Comparison of ENCODE assay signal across 22 cellular contexts in the genomic region with DNA sequence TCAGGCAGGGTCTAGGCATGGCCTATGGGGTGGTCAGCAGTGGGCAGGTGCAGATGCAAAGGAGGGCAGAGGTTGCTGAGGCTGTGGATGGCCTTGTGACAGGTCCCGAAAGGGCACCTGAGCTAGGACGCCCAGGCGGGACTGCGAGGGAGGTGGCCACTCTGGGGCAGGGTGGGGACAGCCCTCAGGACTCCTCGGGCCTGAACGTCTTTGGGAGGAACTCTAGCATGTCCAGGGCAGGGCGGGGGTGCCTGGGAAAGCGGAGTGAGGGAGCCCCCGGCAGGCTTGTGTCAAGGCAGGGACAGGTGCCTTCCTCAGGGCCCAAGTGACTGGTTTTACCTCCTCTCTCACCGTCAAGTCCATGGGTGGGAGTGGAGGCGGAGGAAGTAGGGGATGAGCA.
DNase-seq lines count a peak whose midpoint lies in the region; ATAC-seq, FAIRE-seq and TF ChIP-seq lines count a peak whose summit lies in the region.
"Had no signal": no experiment of that assay in that cellular context is flagged by ENCODE, and none has a peak within 500 bp of the region (broad histone marks: within the 10 kb centered on the region; RNA-seq: fewer than 3 reads in every experiment).

No MANE protein-coding gene starts in this region.

- BruUV-seq in HepG2 (replicated peaks; lab: Mats Ljungman, UMichigan), result no TSS peak

- H3K14ac ChIP-seq in H1 (ENCODE audit: insufficient read length), result no peak overlapping the region

- H3K4me2 ChIP-seq in H1 (ENCODE audit: insufficient read depth in 1 of 2, low read depth in 2 of 2, low read length in 2 of 2), result no peak overlapping the region
- H3K4me2 ChIP-seq in HepG2 (ENCODE audit: low read depth, low read length), result no peak overlapping the region

- H3K4me3 Mint-ChIP-seq in nephron progenitor cell (no peak overlapping the region), progenitor cell of endocrine pancreas (ENCODE audit: low read depth) (no peak overlapping the region)
- H3K4me3 Mint-ChIP-seq: CD4-positive, alpha-beta T cell; HFFc6; IgD-negative memory B cell had no signal

- FAIRE-seq in H1 (lab: Jason Lieb, UNC) (no peak), HepG2 (lab: Jason Lieb, UNC) (no peak)
- FAIRE-seq: A204.1, D721Med, GM12892, GM18507, H54, HTR-8/SVneo had no signal

- H3K4ac ChIP-seq in H1 (replicated peaks; ENCODE audit: insufficient read length, low read depth, low read length), result no peak overlapping the region

- H3K9me3 ChIP-seq in H1 (ENCODE audit: insufficient read depth in 2 of 2, low read depth in 1 of 2, low read length in 1 of 2) (no peaks in the 10 kb centered on the region), HepG2 (ENCODE audit: low read length) (no peaks in the 10 kb centered on the region)
- H3K9me3 ChIP-seq: Caco-2 had no signal

- TF ChIP-seq RAD21 in H1 (IDR thresholded peaks at IDR 0.05 in 1 of 2, conservative IDR thresholded peaks at IDR 0.05 in 1 of 2; ENCODE audit: low read depth in 2 of 2, low read length in 2 of 2), result no peak
- TF ChIP-seq RAD21 in HepG2 (CRISPR knock-in tag; IDR thresholded peaks at IDR 0.05), result no peak

- H3K36me3 ChIP-seq in H1 (ENCODE audit: control insufficient read depth in 2 of 4, insufficient read depth in 4 of 4, low read length in 3 of 4), result no peaks in the 10 kb centered on the region
- H3K36me3 ChIP-seq in HepG2 (replicated peaks in 1 of 2; ENCODE audit: control insufficient read depth in 1 of 2, insufficient read depth in 2 of 2, low read length in 2 of 2), result no peaks in the 10 kb centered on the region

- H3K36me3 Mint-ChIP-seq in nephron progenitor cell (ENCODE audit: low read depth) (no peaks in the 10 kb centered on the region), progenitor cell of endocrine pancreas (ENCODE audit: insufficient read depth) (no peaks in the 10 kb centered on the region)
- H3K36me3 Mint-ChIP-seq: IgD-negative memory B cell had no signal

- peaks cover 8 to 29% (median 25%) of the 10 kb centered on the region in 4 experiments for H3K4me1 ChIP-seq in H1 (replicated peaks in 1 of 4; ENCODE audit: control insufficient read depth in 3 of 4, insufficient read depth in 4 of 4, low read length in 3 of 4)
- no peaks in the 10 kb centered on the region for H3K4me1 ChIP-seq in HepG2 (ENCODE audit: insufficient read depth, low read length)

- TF ChIP-seq CTCF in H1 (IDR thresholded peaks at IDR 0.05; ENCODE audit: control extremely low read depth in 1 of 3, insufficient read depth in 1 of 3, low read depth in 1 of 3, low read length in 3 of 3), result no peak
- no peak for TF ChIP-seq CTCF in nephron progenitor cell (IDR thresholded peaks at IDR 0.05)
- TF ChIP-seq CTCF in progenitor cell of endocrine pancreas (IDR thresholded peaks at IDR 0.05; ENCODE audit: unreplicated experiment), result no peak
- TF ChIP-seq CTCF in HepG2 (CRISPR knock-in tag; IDR thresholded peaks at IDR 0.05), result no peak

- in situ Hi-C loops in HepG2 (cut with HindIII; ENCODE audit: extremely low pct_ligation_motif_present, low pct_unique_long_range_greater_than_20kb), result no loop called here

- H2AK5ac ChIP-seq in H1 (ENCODE audit: low read depth, low read length), result peak overlapping the region; percentile 65; the same call in 1 of the 2 replicates

- H2BK12ac ChIP-seq in H1 (ENCODE audit: low read depth, low read length), result peak overlapping the region; percentile 68; the same call in 1 of the 2 replicates

- H2AFZ ChIP-seq in H1 (ENCODE audit: low read length) (no peak overlapping the region), HepG2 (ENCODE audit: low read length) (no peak overlapping the region)
- H2AFZ ChIP-seq: GM23248 had no signal

- H3K27ac ChIP-seq in H1 (ENCODE audit: low read depth, low read length) (no peak overlapping the region), HepG2 (ENCODE audit: extremely low read length, insufficient read depth, low read length) (no peak overlapping the region)
- H3K27ac ChIP-seq: C4-2B, GM23248 had no signal

- TF ChIP-seq EP300 in H1 (IDR thresholded peaks at IDR 0.05; ENCODE audit: borderline replicate concordance in 1 of 2, low read depth in 2 of 2, low read length in 2 of 2) (no peak), HepG2 (IDR thresholded peaks at IDR 0.05; ENCODE audit: low read depth in 2 of 2, low read length in 2 of 2) (no peak), HepG2 (CRISPR knock-in tag; IDR thresholded peaks at IDR 0.05; ENCODE audit: borderline replicate concordance) (no peak)

- intact Hi-C loops in HepG2 (cut with micrococcal nuclease; ENCODE audit: unreplicated experiment), result no loop called here

- no peak overlapping the region for H4K91ac ChIP-seq in H1 (replicated peaks; ENCODE audit: insufficient read length, low read length)

- H2BK15ac ChIP-seq in H1 (ENCODE audit: low read length), result peak overlapping the region; percentile 61; the same call in 1 of the 2 replicates

- H3K27ac Mint-ChIP-seq in nephron progenitor cell, result peak overlapping the region; percentile 48
- peak overlapping the region; percentile 65 for H3K27ac Mint-ChIP-seq in progenitor cell of endocrine pancreas
- H3K27ac Mint-ChIP-seq: CD4-positive, alpha-beta T cell; HFFc6; IgD-negative memory B cell had no signal

- CTCF ChIA-PET in H1 (lab: Charles Lee; ENCODE audit: partially characterized antibody) (interaction anchor here (0.6 to 2.2 kb wide), 6 partner anchors 11 to 137 kb away, joined by 3 to 7 read pairs (median 4); no protein-coding TSS in a partner anchor), HepG2 (lab: Yijun Ruan, JAX; ENCODE audit: low intra/inter-chr PET ratio, low total read pairs) (no interaction called here)

- no peak overlapping the region for H3K56ac ChIP-seq in H1 (replicated peaks; ENCODE audit: insufficient read length, low read depth, low read length)

- peaks cover 3% of the 10 kb centered on the region; the same call in 1 of the 2 replicates for H3K23me2 ChIP-seq in H1 (ENCODE audit: low read depth, low read length)

- H3K18ac ChIP-seq in H1 (ENCODE audit: extremely low read depth, low read length), result peak overlapping the region; percentile 38

- 81% methylated on average over 9 of the region's 11 CpGs; no CpG with 5 or more reads in 1 of the 2 experiments for WGBS in H1 (ENCODE audit: extremely low coverage in 1 of 2, insufficient coverage in 1 of 2, insufficient read length in 1 of 2, insufficient replicate concordance in 2 of 2, low coverage in 1 of 2, low lambda C conversion rate in 2 of 2, missing lambda C conversion rate in 1 of 2), 2 experiments
- 22% methylated on average over 5 of the region's 11 CpGs for WGBS in HepG2 (ENCODE audit: low lambda C conversion rate)

- H3K23ac ChIP-seq in H1 (ENCODE audit: insufficient read length), result no peak overlapping the region

- H3K27me3 ChIP-seq in H1 (replicated peaks in 1 of 4; ENCODE audit: control insufficient read depth in 3 of 4, extremely low read depth in 1 of 4, insufficient read depth in 3 of 4, low read length in 3 of 4), result no peaks in the 10 kb centered on the region
- peaks cover 11 to 67% of the 10 kb centered on the region in 2 experiments; a peak in 4 of 5 replicates for H3K27me3 ChIP-seq in HepG2 (ENCODE audit: control insufficient read depth in 1 of 2, insufficient read depth in 2 of 2, low read length in 2 of 2)

- no peak overlapping the region for H4K5ac ChIP-seq in H1 (ENCODE audit: insufficient read length, low read depth, low read length)

- H3K9me3 Mint-ChIP-seq in nephron progenitor cell, result no peaks in the 10 kb centered on the region
- H3K9me3 Mint-ChIP-seq in progenitor cell of endocrine pancreas (ENCODE audit: low read depth), result no peaks in the 10 kb centered on the region
- H3K9me3 Mint-ChIP-seq: CD4-positive, alpha-beta T cell; HFFc6; IgD-negative memory B cell had no signal

- no peak for ATAC-seq in HepG2
- ATAC-seq in HG03280 (IDR thresholded peaks at IDR 0.05; ENCODE audit: unreplicated experiment), result no peak
- ATAC-seq: HCT116 had no signal

- H3K4me1 Mint-ChIP-seq in nephron progenitor cell (peaks cover 85% of the 10 kb centered on the region), progenitor cell of endocrine pancreas (ENCODE audit: low read depth) (peaks cover 21% of the 10 kb centered on the region)

- H2BK20ac ChIP-seq in H1 (ENCODE audit: low read length), result no peak overlapping the region

- no peak overlapping the region for H3K4me3 ChIP-seq in H1 (ENCODE audit: extremely low read depth in 1 of 4, insufficient read depth in 2 of 4, low read depth in 3 of 4, low read length in 4 of 4)
- no peak overlapping the region for H3K4me3 ChIP-seq in HepG2 (replicated peaks in 1 of 3; ENCODE audit: insufficient read depth in 1 of 3, low read depth in 2 of 3, low read length in 3 of 3)
- H3K4me3 ChIP-seq: GM23248 had no signal

- H3K79me2 ChIP-seq in H1 (ENCODE audit: control insufficient read depth in 1 of 2, insufficient read depth in 2 of 2, low read length in 2 of 2), result no peaks in the 10 kb centered on the region
- no peaks in the 10 kb centered on the region for H3K79me2 ChIP-seq in HepG2 (ENCODE audit: insufficient read depth, low read length)

- no peaks in the 10 kb centered on the region for H3K79me1 ChIP-seq in H1 (ENCODE audit: low read depth, low read length)

- peak overlapping the region; percentile 44; the same call in 1 of the 2 replicates for H2BK5ac ChIP-seq in H1 (ENCODE audit: low read depth, low read length)

- H4K8ac ChIP-seq in H1 (ENCODE audit: extremely low read depth, insufficient read depth, low read length), result no peak overlapping the region

- H3K27me3 Mint-ChIP-seq in nephron progenitor cell (ENCODE audit: low read depth, poor library complexity), result peaks cover 22% of the 10 kb centered on the region
- peaks cover 50% of the 10 kb centered on the region for H3K27me3 Mint-ChIP-seq in progenitor cell of endocrine pancreas

- DNase-seq in H1 (ENCODE audit: low read depth in 1 of 2, low spot score in 2 of 2) (no peak), nephron progenitor cell (no peak), progenitor cell of endocrine pancreas (ENCODE audit: low spot score, unreplicated experiment) (no peak), hypothalamus (lab: John Stamatoyannopoulos, UW) (no peak), NOMO-1 treated with dmso at 0.1 percent for 144 hours (lab: John Stamatoyannopoulos, UW; ENCODE audit: unreplicated experiment) (no peak), HepG2 (ENCODE audit: low spot score) (no peak)
- DNase-seq: ACHN; Caco-2; CD4-positive, alpha-beta T cell; GDM1; GM23248; HFFc6 had no signal

- H2BK120ac ChIP-seq in H1 (replicated peaks; ENCODE audit: low read depth, low read length), result no peak overlapping the region

- POLR2A ChIA-PET in H1 (lab: Charles Lee; ENCODE audit: partially characterized antibody) (interaction anchor here (1.5 kb wide), 1 partner anchor 15 kb away, joined by 5 read pairs; no protein-coding TSS in a partner anchor), HepG2 (lab: Yijun Ruan, JAX) (no interaction called here)

- H3K9ac ChIP-seq in H1 (replicated peaks in 1 of 4; ENCODE audit: extremely low read depth in 1 of 4, low read depth in 3 of 4, low read length in 3 of 4) (no peak overlapping the region), HepG2 (ENCODE audit: insufficient read depth, low read depth, low read length) (no peak overlapping the region)
- H3K9ac ChIP-seq: GM23248 had no signal

- no peaks in the 10 kb centered on the region for H4K20me1 ChIP-seq in H1 (replicated peaks in 1 of 2; ENCODE audit: control insufficient read depth in 1 of 2, insufficient read depth in 2 of 2, low read length in 2 of 2)
- no peaks in the 10 kb centered on the region for H4K20me1 ChIP-seq in HepG2 (ENCODE audit: insufficient read depth, low read length)

- no peak for TF ChIP-seq POLR2A in H1 (IDR thresholded peaks at IDR 0.05; ENCODE audit: control extremely low read depth in 1 of 2, low read depth in 2 of 2, low read length in 2 of 2)
- no peak for TF ChIP-seq POLR2A in HepG2 (IDR thresholded peaks at IDR 0.05; ENCODE audit: insufficient read depth in 1 of 2, low read depth in 2 of 2, low read length in 2 of 2)
